ENCODE assay signal across 1 cellular context in genomic region chr1:160251006-160251405, GRCh38.
TF ChIP-seq lines count a peak whose summit lies in the region.

No MANE protein-coding gene starts in this region.

TF ChIP-seq in HepG2, 621 proteins besides CTCF, POLR2A, EP300 and RAD21 (continued from another document):
- TF ChIP-seq THAP8 (CRISPR knock-in tag; IDR thresholded peaks at IDR 0.05; ENCODE audit: borderline replicate concordance) (no peak), ZNF326 (CRISPR knock-in tag; IDR thresholded peaks at IDR 0.05; ENCODE audit: borderline replicate concordance) (no peak), TBX2 (CRISPR knock-in tag; IDR thresholded peaks at IDR 0.05; ENCODE audit: borderline replicate concordance) (no peak), ATF4 (CRISPR knock-in tag; IDR thresholded peaks at IDR 0.05) (no peak), ZNF331 (CRISPR knock-in tag; IDR thresholded peaks at IDR 0.05) (no peak), DPF2 (CRISPR knock-in tag; IDR thresholded peaks at IDR 0.05; ENCODE audit: borderline replicate concordance, low read depth) (no peak), ARNTL (CRISPR knock-in tag; IDR thresholded peaks at IDR 0.05) (no peak), ZNF20 (CRISPR knock-in tag; IDR thresholded peaks at IDR 0.05) (no peak), CCDC6 (CRISPR knock-in tag; IDR thresholded peaks at IDR 0.05) (no peak), RBAK (CRISPR knock-in tag; IDR thresholded peaks at IDR 0.05) (no peak), MXD4 (CRISPR knock-in tag; IDR thresholded peaks at IDR 0.05) (no peak), ZBTB21 (CRISPR knock-in tag; IDR thresholded peaks at IDR 0.05) (no peak), ESRRA (CRISPR knock-in tag; IDR thresholded peaks at IDR 0.05; ENCODE audit: low read depth) (no peak), MTF2 (CRISPR knock-in tag; IDR thresholded peaks at IDR 0.05; ENCODE audit: borderline replicate concordance) (no peak), ZNF746 (CRISPR knock-in tag; IDR thresholded peaks at IDR 0.05) (no peak)
